8 cellular contexts compared by ENCODE assay signal in the genomic region with DNA sequence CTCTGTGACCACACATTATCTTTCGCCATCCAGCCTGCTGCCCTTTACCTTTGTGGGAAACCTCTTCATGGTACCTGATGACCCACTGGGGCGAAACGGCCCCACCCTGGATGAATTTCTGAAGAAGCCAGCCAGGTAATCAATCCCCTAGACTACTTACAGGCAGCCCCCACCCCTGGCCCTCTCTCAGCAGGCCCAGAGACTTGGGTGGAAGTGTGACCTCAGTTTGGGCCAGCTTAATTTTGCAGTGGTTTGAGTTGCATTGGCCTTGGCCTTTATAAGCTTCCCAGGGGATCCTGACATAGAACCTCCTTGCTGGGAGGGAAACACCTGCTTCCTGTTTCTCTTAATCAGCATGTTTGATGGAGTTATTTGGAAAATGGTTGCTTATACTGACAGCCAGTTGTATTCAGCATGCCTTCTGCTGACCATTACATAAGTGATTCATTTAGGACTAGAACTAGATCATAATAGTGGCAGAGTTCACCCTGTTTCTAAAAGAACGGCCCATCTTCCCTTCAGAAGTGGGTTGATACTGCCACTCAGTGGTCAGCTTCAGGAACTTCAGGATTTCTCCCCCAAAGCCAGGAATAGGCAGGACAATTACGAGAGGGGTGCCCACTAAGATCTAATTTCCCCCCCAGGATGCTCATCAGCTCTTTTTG. TPM values are rescaled to one million over a fixed set of nuclear protein-coding genes. Genes with fewer than 3 reads are reported as not detected.
DNase-seq lines count a peak whose midpoint lies in the region; ATAC-seq, FAIRE-seq and TF ChIP-seq lines count a peak whose summit lies in the region.

No MANE protein-coding gene starts in this region.

- H3K9me3 ChIP-seq in kidney (ENCODE audit: control insufficient read depth in 1 of 2, low read length in 2 of 2) = no peaks in the 10 kb centered on the region

- FAIRE-seq in bronchial epithelial cell (lab: Jason Lieb, UNC) = no peak
- FAIRE-seq in kidney (lab: Jason Lieb, UNC) = no peak

- peaks cover 4 to 18% of the 10 kb centered on the region in 2 donors for H3K4me1 ChIP-seq in kidney (ENCODE audit: control insufficient read depth in 1 of 2, insufficient read depth in 1 of 2, low read depth in 1 of 2, low read length in 2 of 2)

- ATAC-seq in HG03095 (IDR thresholded peaks at IDR 0.05; ENCODE audit: unreplicated experiment) = no peak

- peak overlapping the region; percentile 60 for H3K27ac ChIP-seq in RWPE1
- H3K27ac ChIP-seq in kidney (ENCODE audit: low read depth in 2 of 2, low read length in 2 of 2) = peak overlapping the region in 1 of 2 donors; percentile 0

- TF ChIP-seq CTCF in AG10803 (conservative IDR thresholded peaks at IDR 0.05; ENCODE audit: low read length) = peak; percentile 88
- TF ChIP-seq CTCF in GM12874 (IDR thresholded peaks at IDR 0.05; ENCODE audit: insufficient read depth, low read depth, low read length) = peak; percentile 63
- peak; percentile 80 for TF ChIP-seq CTCF in LNCAP (IDR thresholded peaks at IDR 0.05)
- TF ChIP-seq CTCF in RWPE1 (conservative IDR thresholded peaks at IDR 0.05; ENCODE audit: low read depth) = peak; percentile 86
- TF ChIP-seq CTCF in bronchial epithelial cell (IDR thresholded peaks at IDR 0.05; ENCODE audit: insufficient read depth, low read length, severe bottlenecking) = peak; percentile 69
- peak; percentile 89 for TF ChIP-seq CTCF in kidney (IDR thresholded peaks at IDR 0.05; ENCODE audit: borderline replicate concordance, extremely low read depth, insufficient read depth)

- no peak overlapping the region for H3K9ac ChIP-seq in kidney (ENCODE audit: low read length in 2 of 2)

- peak; percentile 79 for DNase-seq in AG10803 (ENCODE audit: low read depth)
- DNase-seq in RWPE1 (ENCODE audit: low spot score) = peak; percentile 73
- DNase-seq in bronchial epithelial cell (ENCODE audit: low read depth) = peak; percentile 68
- DNase-seq in kidney = no peak
- DNase-seq in stimulated activated CD8-positive, alpha-beta memory T cell treated with anti-CD3 and anti-CD28 coated beads, Interleukin-4, amount 100 ng/mL, for 48 hours = peak; percentile 46

- no peak overlapping the region for H3K4me3 ChIP-seq in AG10803 (ENCODE audit: low read length)
- no peak overlapping the region for H3K4me3 ChIP-seq in bronchial epithelial cell (ENCODE audit: low read depth, low read length)
- H3K4me3 ChIP-seq in kidney (ENCODE audit: low read length in 2 of 2) = no peak overlapping the region

- no peaks in the 10 kb centered on the region for H3K27me3 ChIP-seq in bronchial epithelial cell (ENCODE audit: control insufficient read depth, insufficient read depth, low read length)

- intact Hi-C loops in kidney (cut with DNase I) = loop anchor here (5.0 kb wide), 1 partner anchor 99 kb away; the partner anchor contains the start of genes ADCY4 and RIPK3

- H3K36me3 ChIP-seq in bronchial epithelial cell (ENCODE audit: control insufficient read depth, insufficient read depth, low read length) (peaks cover 53% of the 10 kb centered on the region), kidney (ENCODE audit: control insufficient read depth in 1 of 2, insufficient read depth in 2 of 2, low read length in 2 of 2) (peaks cover 44 to 53% of the 10 kb centered on the region in 2 donors)

- POLR2A ChIA-PET in RWPE1 (lab: Yijun Ruan, JAX; ENCODE audit: low non-redundant PET) = no interaction called here

- CTCF ChIA-PET in RWPE1 (lab: Yijun Ruan, JAX) = interaction anchor here (0.6 to 3.2 kb wide), 15 partner anchors 11 to 993 kb away, joined by 3 to 62 read pairs (median 4); partner anchors contain the start of genes LTB4R and LTB4R2

RNA-seq across cellular contexts. Expression of gene SDR39U1, which starts 6.1 kb away (rescaled TPM):
- total RNA-seq in bronchial epithelial cell = 6.5 and 8.2 TPM in 2 replicates
- total RNA-seq in kidney = 62.3 TPM
- 97.8 TPM for polyA plus RNA-seq in kidney (ENCODE audit: insufficient read depth, low read depth, low replicate concordance)

RNA-seq across cellular contexts. Expression of gene KHNYN, which starts 6.7 kb away (rescaled TPM):
- total RNA-seq in bronchial epithelial cell (128 and 167 TPM in 2 replicates), kidney (53.9 TPM)
- 9.7 TPM for polyA plus RNA-seq in kidney (ENCODE audit: insufficient read depth, low read depth, low replicate concordance)

RNA-seq across cellular contexts. Expression of gene CBLN3, which starts 7.0 kb away (rescaled TPM):
- 0.38 and 0.53 TPM in 2 replicates for total RNA-seq in bronchial epithelial cell
- total RNA-seq in kidney = 1.3 TPM
- polyA plus RNA-seq in kidney (ENCODE audit: insufficient read depth, low read depth, low replicate concordance) = 2.6 TPM

RNA-seq across cellular contexts. Expression of gene NYNRIN, which starts 37.7 kb away (rescaled TPM):
- total RNA-seq in bronchial epithelial cell = 2.0 and 2.6 TPM in 2 replicates
- 12.1 TPM for total RNA-seq in kidney
- polyA plus RNA-seq in kidney (ENCODE audit: insufficient read depth, low read depth, low replicate concordance) = 4.4 TPM
